In the genomic region with DNA sequence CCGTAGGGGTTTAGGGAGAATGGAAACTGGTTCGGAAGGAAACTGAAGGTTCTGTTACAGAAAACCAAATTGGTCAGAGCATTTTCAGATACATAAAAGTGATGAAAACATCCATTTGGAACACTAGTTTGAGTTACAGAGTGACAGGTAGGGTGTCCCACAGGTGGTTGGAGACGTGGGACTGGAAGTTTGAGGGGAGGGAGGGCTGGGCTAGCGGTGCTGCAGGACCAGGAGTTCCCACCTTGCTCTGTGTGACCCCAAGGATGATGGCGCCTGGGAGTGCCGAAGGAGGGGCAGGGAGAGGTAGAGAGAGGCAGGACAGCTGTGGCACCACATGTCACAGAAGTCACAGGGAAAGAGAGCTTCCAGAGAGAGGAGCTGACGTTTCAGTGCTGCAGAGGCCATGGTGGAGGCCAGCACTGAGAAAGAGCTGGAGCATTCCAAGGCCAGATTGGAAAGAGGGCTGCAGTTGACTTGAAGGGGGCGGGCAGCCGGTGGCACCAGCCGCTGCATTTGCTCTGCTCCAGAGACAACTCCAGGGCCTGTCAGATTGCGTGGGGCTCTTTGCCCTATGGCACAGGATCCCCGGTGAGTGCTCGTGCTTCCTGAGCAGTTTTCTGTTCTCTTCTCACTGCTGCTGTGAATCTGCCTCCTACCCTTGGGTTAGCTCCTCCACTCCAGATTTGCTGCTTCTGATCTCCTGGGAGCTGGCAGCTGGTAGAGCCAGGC, we compare ENCODE assay signal across 1 cellular context.
TF ChIP-seq lines count a peak whose summit lies in the region.

No MANE protein-coding gene starts in this region.

TF ChIP-seq in HEK293T, 16 proteins besides CTCF, POLR2A, EP300 and RAD21 (continued from another document):
- TF ChIP-seq, protein P1, sequence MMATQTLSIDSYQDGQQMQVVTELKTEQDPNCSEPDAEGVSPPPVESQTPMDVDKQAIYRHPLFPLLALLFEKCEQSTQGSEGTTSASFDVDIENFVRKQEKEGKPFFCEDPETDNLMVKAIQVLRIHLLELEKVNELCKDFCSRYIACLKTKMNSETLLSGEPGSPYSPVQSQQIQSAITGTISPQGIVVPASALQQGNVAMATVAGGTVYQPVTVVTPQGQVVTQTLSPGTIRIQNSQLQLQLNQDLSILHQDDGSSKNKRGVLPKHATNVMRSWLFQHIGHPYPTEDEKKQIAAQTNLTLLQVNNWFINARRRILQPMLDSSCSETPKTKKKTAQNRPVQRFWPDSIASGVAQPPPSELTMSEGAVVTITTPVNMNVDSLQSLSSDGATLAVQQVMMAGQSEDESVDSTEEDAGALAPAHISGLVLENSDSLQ (IDR thresholded peaks at IDR 0.05), result no peak
- no peak for TF ChIP-seq ZNF384 (IDR thresholded peaks at IDR 0.05)
- TF ChIP-seq ELF4 (IDR thresholded peaks at IDR 0.05), result no peak
TF ChIP-seq in HEK293T: peak in this region for 0.
